Comparison of ENCODE assay signal across 20 cellular contexts in the genomic region with DNA sequence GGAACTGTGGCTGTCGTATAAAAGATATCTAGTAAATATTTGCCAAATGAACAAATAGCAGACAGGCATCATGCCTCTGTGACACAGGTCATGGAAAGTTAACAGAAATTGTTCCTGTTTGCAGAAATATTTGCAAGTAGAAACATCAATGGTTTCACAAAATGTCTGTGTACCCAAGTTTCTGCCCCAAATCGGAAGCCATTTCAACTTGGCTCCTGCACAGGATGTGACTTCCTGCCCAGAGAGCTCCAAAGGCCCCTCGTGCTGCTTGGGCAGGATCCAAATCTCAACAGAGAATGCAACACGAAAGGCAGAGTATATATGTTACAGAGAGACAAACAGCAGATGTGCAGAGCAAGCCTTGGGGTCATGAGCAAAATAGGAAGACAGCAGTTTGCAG.
DNase-seq lines count a peak whose midpoint lies in the region; ATAC-seq and TF ChIP-seq lines count a peak whose summit lies in the region.
"Had no signal": no experiment of that assay in that cellular context is flagged by ENCODE, and none has a peak within 500 bp of the region (broad histone marks: within the 10 kb centered on the region; RNA-seq: fewer than 3 reads in every experiment).

No MANE protein-coding gene starts in this region.

- no peak overlapping the region for H2BK15ac ChIP-seq in neuronal stem cell (ENCODE audit: low read length)

- peaks cover 25% of the 10 kb centered on the region for H3K36me3 Mint-ChIP-seq in activated CD4-positive, alpha-beta T cell treated with anti-CD3 and anti-CD28 coated beads, Interleukin-2, amount 10 ng/mL, durations not matched to agents 7 days and 5 days (ENCODE audit: low read depth)
- H3K36me3 Mint-ChIP-seq: neural progenitor cell had no signal

- H3K23ac ChIP-seq in neuronal stem cell (ENCODE audit: low read depth, low read length, poor library complexity), result no peak overlapping the region

- H4K8ac ChIP-seq in neuronal stem cell (ENCODE audit: low read depth, low read length), result no peak overlapping the region

- H2AFZ ChIP-seq in neuronal stem cell (ENCODE audit: low read length), result peak overlapping the region; percentile 48
- H2AFZ ChIP-seq: neural progenitor cell, PC-9 had no signal

- H3K79me1 ChIP-seq in neuronal stem cell (ENCODE audit: low read depth, low read length), result no peaks in the 10 kb centered on the region

- no peak overlapping the region for H3K4me3 Mint-ChIP-seq in activated CD4-positive, alpha-beta T cell treated with anti-CD3 and anti-CD28 coated beads, Interleukin-2, amount 10 ng/mL, durations not matched to agents 7 days and 5 days
- H3K4me3 Mint-ChIP-seq: neural progenitor cell had no signal

- no peak overlapping the region for H2BK120ac ChIP-seq in neuronal stem cell (ENCODE audit: low read depth, low read length)

- H3K9me3 ChIP-seq in KOPT-K1 (ENCODE audit: insufficient read depth, low read length, poor library complexity, severe bottlenecking) (no peaks in the 10 kb centered on the region), neuronal stem cell (replicated peaks in 1 of 2; ENCODE audit: control insufficient read depth in 2 of 2, insufficient read depth in 1 of 2, low read depth in 1 of 2, low read length in 2 of 2) (no peaks in the 10 kb centered on the region)
- H3K9me3 ChIP-seq: adrenal gland, spleen had no signal

- no peak overlapping the region for H3K4ac ChIP-seq in neuronal stem cell (ENCODE audit: low read length)

- H3K9ac ChIP-seq in neuronal stem cell (ENCODE audit: low read depth, low read length, poor library complexity), result no peak overlapping the region
- H3K9ac ChIP-seq: neural progenitor cell had no signal

- peaks cover 15% of the 10 kb centered on the region for H3K9me3 Mint-ChIP-seq in activated CD4-positive, alpha-beta T cell treated with anti-CD3 and anti-CD28 coated beads, Interleukin-2, amount 10 ng/mL, durations not matched to agents 7 days and 5 days
- H3K9me3 Mint-ChIP-seq: neural progenitor cell had no signal

- H4K91ac ChIP-seq in neuronal stem cell (ENCODE audit: low read depth, low read length, poor library complexity), result no peak overlapping the region

- no peak overlapping the region for H3K4me3 ChIP-seq in coronary artery
- no peak overlapping the region for H3K4me3 ChIP-seq in neuronal stem cell (ENCODE audit: low read length in 2 of 2)
- H3K4me3 ChIP-seq: adrenal gland, K562, neural progenitor cell, PC-9, spleen had no signal

- POLR2A ChIA-PET in activated CD4-positive, alpha-beta T cell treated with anti-CD3 and anti-CD28 coated beads, Interleukin-2, amount 10 ng/mL, durations not matched to agents 7 days and 5 days (lab: Charles Lee), result no interaction called here

- no peaks in the 10 kb centered on the region for H3K27me3 ChIP-seq in neuronal stem cell (ENCODE audit: control insufficient read depth in 3 of 3, insufficient read depth in 3 of 3, low read depth in 1 of 3, low read length in 3 of 3)
- H3K27me3 ChIP-seq: adrenal gland, neural progenitor cell had no signal

- H3K18ac ChIP-seq in neuronal stem cell (ENCODE audit: low read length), result no peak overlapping the region

- peak overlapping the region; percentile 76 for H3K27ac Mint-ChIP-seq in activated CD4-positive, alpha-beta T cell treated with anti-CD3 and anti-CD28 coated beads, Interleukin-2, amount 10 ng/mL, durations not matched to agents 7 days and 5 days
- H3K27ac Mint-ChIP-seq: neural progenitor cell had no signal

- H3K27ac ChIP-seq in KOPT-K1 (ENCODE audit: low read depth, low read length, poor library complexity, severe bottlenecking) (peak overlapping the region; percentile 21), coronary artery (no peak overlapping the region), neuronal stem cell (replicated peaks; ENCODE audit: low read length) (no peak overlapping the region)
- H3K27ac ChIP-seq: adrenal gland, neural progenitor cell, PC-9, spleen had no signal

- WGBS in neuronal stem cell (ENCODE audit: extremely low coverage in 2 of 2, insufficient read length in 2 of 2, insufficient replicate concordance in 1 of 2), 2 donors, result no CpG with 5 or more reads among the region's 4 CpGs

- TF ChIP-seq CTCF in coronary artery (IDR thresholded peaks at IDR 0.05), result no peak

- no peaks in the 10 kb centered on the region for H3K27me3 Mint-ChIP-seq in activated CD4-positive, alpha-beta T cell treated with anti-CD3 and anti-CD28 coated beads, Interleukin-2, amount 10 ng/mL, durations not matched to agents 7 days and 5 days

- H3K36me3 ChIP-seq in KOPT-K1 (ENCODE audit: insufficient read depth, low read length) (no peaks in the 10 kb centered on the region), neuronal stem cell (replicated peaks in 1 of 2; ENCODE audit: control insufficient read depth in 2 of 2, insufficient read depth in 2 of 2, low read length in 2 of 2) (no peaks in the 10 kb centered on the region)
- H3K36me3 ChIP-seq: adrenal gland, neural progenitor cell, spleen had no signal

- no peak overlapping the region for H3K14ac ChIP-seq in neuronal stem cell (ENCODE audit: low read length)

- DNase-seq in activated CD4-positive, alpha-beta T cell treated with anti-CD3 and anti-CD28 coated beads, Interleukin-2, amount 10 ng/mL, durations not matched to agents 7 days and 5 days, result peak; percentile 16
- no peak for DNase-seq in activated CD4-positive, alpha-beta T cell treated with anti-CD3 and anti-CD28 coated beads for 48 hours
- DNase-seq in coronary artery (ENCODE audit: low spot score), result peak; percentile 43
- no peak for DNase-seq in neuronal stem cell (ENCODE audit: low spot score)
- no peak for DNase-seq in D341Med (ENCODE audit: low spot score)
- no peak for DNase-seq in SHP77 (lab: John Stamatoyannopoulos, UW)
- DNase-seq: ACHN; DMS79 treated with DMSO at 0.1 percent for 48 hours; midbrain; NCI-H1048; NCI-H2081; NCI-H526; PC-9; spleen; stimulated activated CD4-positive, alpha-beta T cell treated with anti-CD3 and anti-CD28 coated beads, Interleukin-4, amount 100 ng/mL, for 4 hours had no signal

- no peak for ATAC-seq in HG03439 (IDR thresholded peaks at IDR 0.05; ENCODE audit: unreplicated experiment)
- ATAC-seq: K562 had no signal

- H2AK5ac ChIP-seq in neuronal stem cell (ENCODE audit: low read depth, low read length), result no peak overlapping the region

- H3K4me2 ChIP-seq in neuronal stem cell (ENCODE audit: insufficient read depth, low read length, poor library complexity, severe bottlenecking), result no peak overlapping the region
- H3K4me2 ChIP-seq: neural progenitor cell, PC-9 had no signal

- CTCF ChIA-PET in activated CD4-positive, alpha-beta T cell treated with anti-CD3 and anti-CD28 coated beads, Interleukin-2, amount 10 ng/mL, durations not matched to agents 7 days and 5 days (lab: Charles Lee), result interaction anchor here (1.0 kb wide), 1 partner anchor 10 kb away, joined by 3 read pairs; no protein-coding TSS in a partner anchor

- no peaks in the 10 kb centered on the region for H3K4me1 ChIP-seq in neuronal stem cell (ENCODE audit: control insufficient read depth in 2 of 2, insufficient read depth in 1 of 2, low read depth in 1 of 2, low read length in 2 of 2)
- H3K4me1 ChIP-seq: neural progenitor cell had no signal

- H2BK12ac ChIP-seq in neuronal stem cell (ENCODE audit: low read length), result no peak overlapping the region

- H3K4me1 Mint-ChIP-seq in activated CD4-positive, alpha-beta T cell treated with anti-CD3 and anti-CD28 coated beads, Interleukin-2, amount 10 ng/mL, durations not matched to agents 7 days and 5 days, result peaks cover 35% of the 10 kb centered on the region

- no peak overlapping the region for H2BK5ac ChIP-seq in neuronal stem cell (ENCODE audit: low read length)

Comparison
In these comparisons a context has a peak if more than half of its experiments do, and no peak if none do; other contexts are left out.
1. DNase-seq: peak in activated CD4-positive, alpha-beta T cell treated with anti-CD3 and anti-CD28 coated beads, Interleukin-2, amount 10 ng/mL, durations not matched to agents 7 days and 5 days (single experiment) and coronary artery (single experiment); none in activated CD4-positive, alpha-beta T cell treated with anti-CD3 and anti-CD28 coated beads for 48 hours (single experiment), neuronal stem cell (single experiment), D341Med (single experiment) and SHP77 (0 of 2).